ENCODE assay signal across 18 cellular contexts in genomic region chr11:86727105-86727504, GRCh38.
"Had no signal": no experiment of that assay in that cellular context is flagged by ENCODE, and none has a peak within 500 bp of the region (broad histone marks: within the 10 kb centered on the region; RNA-seq: fewer than 3 reads in every experiment).

No MANE protein-coding gene starts in this region.

- DNase-seq: erythroblast; heart left ventricle; hippocampal formation; left colon; left ventricle myocardium superior; naive thymus-derived CD4-positive, alpha-beta T cell; nephron progenitor cell; posterior cingulate gyrus; spleen; stimulated activated CD4-positive, alpha-beta T cell treated with anti-CD3 and anti-CD28 coated beads, Interleukin-15, amount 100 ng/mL, for 24 hours; stimulated activated CD4-positive, alpha-beta T cell treated with anti-CD3 and anti-CD28 coated beads, Interleukin-1b, Interleukin-23, amount 100 ng/mL, for 48 hours; stimulated activated CD4-positive, alpha-beta T cell treated with anti-CD3 and anti-CD28 coated beads, Interleukin-4, amount 100 ng/mL, for 4 hours; stimulated activated naive CD4-positive, alpha-beta T cell treated with Interleukin-2 at 50 U/mL for 16 hours had no signal

- H3K4me1 ChIP-seq: heart left ventricle, spleen had no signal

- H3K4me3 Mint-ChIP-seq: dendritic cell treated with granulocyte-macrophage colony-stimulating factor and Interleukin-4, amounts not matched to agents 40 ng/mL and 50 ng/mL, for 4 days; naive thymus-derived CD4-positive, alpha-beta T cell; nephron progenitor cell; type B pancreatic cell had no signal

- ATAC-seq: heart left ventricle; left colon; left ventricle myocardium superior; naive thymus-derived CD4-positive, alpha-beta T cell; sciatic nerve had no signal

- H3K4me1 Mint-ChIP-seq: naive thymus-derived CD4-positive, alpha-beta T cell; nephron progenitor cell had no signal

- H3K27ac Mint-ChIP-seq: dendritic cell treated with granulocyte-macrophage colony-stimulating factor and Interleukin-4, amounts not matched to agents 40 ng/mL and 50 ng/mL, for 4 days; naive thymus-derived CD4-positive, alpha-beta T cell; nephron progenitor cell; type B pancreatic cell had no signal

- H3K36me3 Mint-ChIP-seq: type B pancreatic cell had no signal

- H3K9me3 Mint-ChIP-seq: type B pancreatic cell had no signal

- H3K27ac ChIP-seq: heart left ventricle, neutrophil, spleen had no signal

- H3K4me3 ChIP-seq: heart left ventricle, lung, spleen had no signal

- H3K9me3 ChIP-seq: neutrophil had no signal

- H3K27me3 Mint-ChIP-seq: dendritic cell treated with granulocyte-macrophage colony-stimulating factor and Interleukin-4, amounts not matched to agents 40 ng/mL and 50 ng/mL, for 4 days; type B pancreatic cell had no signal

- H3K27me3 ChIP-seq: heart left ventricle, neutrophil, spleen had no signal

- H3K36me3 ChIP-seq: heart left ventricle, neutrophil, spleen had no signal
